39 cellular contexts compared by ENCODE assay signal in the genomic region with DNA sequence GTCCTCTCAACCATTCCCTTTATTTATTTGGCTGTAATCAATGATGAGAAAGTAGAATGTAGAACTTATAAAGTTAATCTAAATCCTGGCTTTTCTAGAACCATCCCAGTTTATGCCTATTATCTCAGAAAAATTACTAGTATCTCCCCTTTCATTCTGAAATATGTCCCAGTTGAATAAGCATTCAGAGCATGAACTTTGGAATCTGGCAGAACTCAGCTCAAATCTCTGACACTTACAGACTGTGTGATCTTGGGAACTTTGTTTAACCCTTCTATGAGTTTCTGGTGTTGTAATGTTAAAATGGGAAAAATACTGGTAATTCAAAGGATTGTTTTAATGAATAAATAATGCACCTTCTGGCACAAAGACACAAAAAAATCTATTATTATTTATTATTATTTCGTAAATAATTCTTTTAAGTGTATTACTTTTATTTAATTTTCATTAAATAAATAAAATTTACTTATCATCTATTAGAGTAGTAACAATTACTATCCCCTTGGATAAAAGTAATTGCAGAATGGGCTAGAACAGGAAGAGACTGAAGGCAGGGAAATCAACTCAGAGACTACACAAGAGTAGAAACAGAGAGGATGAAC. TPM values are rescaled to one million over a fixed set of nuclear protein-coding genes. Genes with fewer than 3 reads are reported as not detected.
"Had no signal": no experiment of that assay in that cellular context is flagged by ENCODE, and none has a peak within 500 bp of the region (broad histone marks: within the 10 kb centered on the region; RNA-seq: fewer than 3 reads in every experiment).

No MANE protein-coding gene starts in this region.

- H3K4me1 ChIP-seq: adrenal gland, body of pancreas, breast epithelium had no signal

- H3K27me3 Mint-ChIP-seq: activated CD4-positive, alpha-beta memory T cell treated with anti-CD3 and anti-CD28 coated beads for 36 hours had no signal

- H3K9me3 ChIP-seq: adrenal gland, body of pancreas, breast epithelium had no signal

- FAIRE-seq: astrocyte, TTC549 had no signal

- H3K36me3 Mint-ChIP-seq: activated CD4-positive, alpha-beta memory T cell treated with anti-CD3 and anti-CD28 coated beads for 36 hours; activated naive CD4-positive, alpha-beta T cell treated with anti-CD3 and anti-CD28 coated beads, Interleukin-2, amount 50 U/mL, for 72 hours; activated naive CD8-positive, alpha-beta T cell treated with anti-CD3 and anti-CD28 coated beads for 36 hours had no signal

- H3K4me3 Mint-ChIP-seq: activated CD4-positive, alpha-beta memory T cell treated with anti-CD3 and anti-CD28 coated beads for 36 hours; activated CD4-positive, alpha-beta T cell treated with anti-CD3 and anti-CD28 coated beads, Interleukin-2, amount 10 ng/mL, durations not matched to agents 24 days and 14 days; activated CD8-positive, alpha-beta T cell treated with anti-CD3 and anti-CD28 coated beads for 36 hours; activated naive CD4-positive, alpha-beta T cell treated with anti-CD3 and anti-CD28 coated beads for 36 hours; activated naive CD8-positive, alpha-beta T cell treated with anti-CD3 and anti-CD28 coated beads for 36 hours; activated T-cell treated with anti-CD3 and anti-CD28 coated beads, Interleukin-2, amount 50 U/mL, for 4 hours; activated T-cell treated with anti-CD3 and anti-CD28 coated beads, Interleukin-2, amount 50 U/mL, for 72 hours; activated T-helper 1 cell treated with anti-CD3 and anti-CD28 coated beads, Interleukin-12 subunit alpha, Interleukin-12 subunit beta, Interleukin-2, Interleukin-4 antibody, amounts not matched to agents 30 ng/mL and 10 ng/mL and 1 ng/mL, durations not matched to agents 14 hours and 24 hours and 36 hours; activated T-helper 17 cell treated with anti-CD3 and anti-CD28 coated beads, Interleukin-2, amount 50 U/mL, for 72 hours; T-helper 1 cell treated with Interleukin-12 subunit alpha and Interleukin-12 subunit beta and Interleukin-4 antibody, amounts not matched to agents 30 μg/mL and 1 μg/mL, for 36 hours; T-helper 2 cell treated with Interferon-gamma antibody and Interleukin-4, amounts not matched to agents 5 μg/mL and 100 μg/mL, for 36 hours had no signal

- H3K9me3 Mint-ChIP-seq: activated CD4-positive, alpha-beta memory T cell treated with anti-CD3 and anti-CD28 coated beads for 36 hours; activated CD4-positive, alpha-beta T cell treated with anti-CD3 and anti-CD28 coated beads, Interleukin-2, amount 10 ng/mL, durations not matched to agents 24 days and 14 days; activated CD8-positive, alpha-beta T cell treated with anti-CD3 and anti-CD28 coated beads for 36 hours; activated naive CD4-positive, alpha-beta T cell treated with anti-CD3 and anti-CD28 coated beads for 36 hours; activated naive CD4-positive, alpha-beta T cell treated with anti-CD3 and anti-CD28 coated beads, Interleukin-2, amount 50 U/mL, for 72 hours; activated naive CD8-positive, alpha-beta T cell treated with anti-CD3 and anti-CD28 coated beads for 36 hours; activated T-cell treated with anti-CD3 and anti-CD28 coated beads, Interleukin-2, amount 50 U/mL, for 4 hours; activated T-cell treated with anti-CD3 and anti-CD28 coated beads, Interleukin-2, amount 50 U/mL, for 72 hours; activated T-helper 1 cell treated with anti-CD3 and anti-CD28 coated beads, Interleukin-12 subunit alpha, Interleukin-12 subunit beta, Interleukin-2, Interleukin-4 antibody, amounts not matched to agents 30 ng/mL and 10 ng/mL and 1 ng/mL, durations not matched to agents 14 hours and 24 hours and 36 hours; activated T-helper 17 cell treated with anti-CD3 and anti-CD28 coated beads, Interleukin-2, amount 50 U/mL, for 72 hours; T-helper 1 cell treated with Interleukin-12 subunit alpha and Interleukin-12 subunit beta and Interleukin-4 antibody, amounts not matched to agents 30 μg/mL and 1 μg/mL, for 36 hours; T-helper 2 cell treated with Interferon-gamma antibody and Interleukin-4, amounts not matched to agents 5 μg/mL and 100 μg/mL, for 36 hours had no signal

- H3K4me3 ChIP-seq: adrenal gland, body of pancreas, breast epithelium had no signal

- H3K36me3 ChIP-seq: adrenal gland, brain microvascular endothelial cell, breast epithelium had no signal

- H3K27ac ChIP-seq: adrenal gland, body of pancreas, brain microvascular endothelial cell, breast epithelium, VCaP had no signal

- H3K4me1 Mint-ChIP-seq: activated CD4-positive, alpha-beta T cell treated with anti-CD3 and anti-CD28 coated beads, Interleukin-2, amount 10 ng/mL, durations not matched to agents 24 days and 14 days; activated naive CD8-positive, alpha-beta T cell treated with anti-CD3 and anti-CD28 coated beads for 36 hours; activated T-helper 17 cell treated with anti-CD3 and anti-CD28 coated beads, Interleukin-2, amount 50 U/mL, for 72 hours had no signal

- H3K27me3 ChIP-seq: adrenal gland, body of pancreas, brain microvascular endothelial cell, breast epithelium had no signal

- DNase-seq: activated CD4-positive, alpha-beta memory T cell treated with anti-CD3 and anti-CD28 coated beads for 36 hours; activated CD4-positive, alpha-beta T cell treated with anti-CD3 and anti-CD28 coated beads for 4 hours; activated CD4-positive, alpha-beta T cell treated with anti-CD3 and anti-CD28 coated beads, Interleukin-2, amount 10 ng/mL, durations not matched to agents 24 days and 14 days; activated CD4-positive, alpha-beta T cell treated with anti-CD3 and anti-CD28 coated beads, Interleukin-2, amount 50 U/mL, for 1 hour; activated CD4-positive, alpha-beta T cell treated with anti-CD3 and anti-CD28 coated beads, Interleukin-2, amount 50 U/mL, for 4 hours; activated CD4-positive, CD25-positive, alpha-beta regulatory T cell; activated CD8-positive, alpha-beta memory T cell treated with anti-CD3 and anti-CD28 coated beads, Interleukin-2, amount 50 U/mL, for 4 hours; activated CD8-positive, alpha-beta T cell treated with anti-CD3 and anti-CD28 coated beads for 36 hours; activated effector memory CD4-positive, alpha-beta T cell treated with anti-CD3 and anti-CD28 coated beads, Interleukin-2, amount 50 U/mL, for 16 hours; activated gamma-delta T cell treated with Interleukin-2 at 50 U/mL for 16 hours; activated naive CD4-positive, alpha-beta T cell; activated naive CD4-positive, alpha-beta T cell treated with anti-CD3 and anti-CD28 coated beads for 36 hours; activated naive CD4-positive, alpha-beta T cell treated with anti-CD3 and anti-CD28 coated beads, Interleukin-2, amount 50 U/mL, for 16 hours; activated naive CD8-positive, alpha-beta T cell treated with anti-CD3 and anti-CD28 coated beads for 36 hours; activated T-cell treated with anti-CD3 and anti-CD28 coated beads for 4 hours; activated T-cell treated with anti-CD3 and anti-CD28 coated beads, Interleukin-2, amount 50 U/mL, for 1 hour; activated T-cell treated with anti-CD3 and anti-CD28 coated beads, Interleukin-2, amount 50 U/mL, for 4 hours; activated T-cell treated with anti-CD3 and anti-CD28 coated beads, Interleukin-2, amount 50 U/mL, for 72 hours; adrenal gland; amniotic stem cell; aorta; body of pancreas; brain microvascular endothelial cell; central memory CD4-positive, alpha-beta T cell; T-helper 1 cell; T-helper 2 cell; T-helper 9 cell had no signal

- H3K27ac Mint-ChIP-seq: activated CD4-positive, alpha-beta memory T cell treated with anti-CD3 and anti-CD28 coated beads for 36 hours; activated CD4-positive, alpha-beta T cell treated with anti-CD3 and anti-CD28 coated beads, Interleukin-2, amount 10 ng/mL, durations not matched to agents 24 days and 14 days; activated CD8-positive, alpha-beta T cell treated with anti-CD3 and anti-CD28 coated beads for 36 hours; activated naive CD4-positive, alpha-beta T cell treated with anti-CD3 and anti-CD28 coated beads for 36 hours; activated naive CD4-positive, alpha-beta T cell treated with anti-CD3 and anti-CD28 coated beads, Interleukin-2, amount 50 U/mL, for 72 hours; activated naive CD8-positive, alpha-beta T cell treated with anti-CD3 and anti-CD28 coated beads for 36 hours; activated T-cell treated with anti-CD3 and anti-CD28 coated beads, Interleukin-2, amount 50 U/mL, for 72 hours; activated T-helper 1 cell treated with anti-CD3 and anti-CD28 coated beads, Interleukin-12 subunit alpha, Interleukin-12 subunit beta, Interleukin-2, Interleukin-4 antibody, amounts not matched to agents 30 ng/mL and 10 ng/mL and 1 ng/mL, durations not matched to agents 14 hours and 24 hours and 36 hours; activated T-helper 17 cell treated with anti-CD3 and anti-CD28 coated beads, Interleukin-2, amount 50 U/mL, for 72 hours; T-helper 1 cell treated with Interleukin-12 subunit alpha and Interleukin-12 subunit beta and Interleukin-4 antibody, amounts not matched to agents 30 μg/mL and 1 μg/mL, for 36 hours; T-helper 2 cell treated with Interferon-gamma antibody and Interleukin-4, amounts not matched to agents 5 μg/mL and 100 μg/mL, for 36 hours had no signal

- ATAC-seq: activated CD4-positive, CD25-positive, alpha-beta regulatory T cell treated with anti-CD3 and anti-CD28 coated beads, Interleukin-2, amount 50 U/mL, for 24 hours; activated CD8-positive, alpha-beta T cell treated with anti-CD3 and anti-CD28 coated beads for 36 hours; activated naive CD4-positive, alpha-beta T cell treated with anti-CD3 and anti-CD28 coated beads, Interleukin-2, amount 50 U/mL, for 72 hours; activated T-cell treated with anti-CD3 and anti-CD28 coated beads, Interleukin-2, amount 50 U/mL, for 4 hours; activated T-cell treated with anti-CD3 and anti-CD28 coated beads, Interleukin-2, amount 50 U/mL, for 72 hours; activated T-helper 17 cell treated with anti-CD3 and anti-CD28 coated beads, Interleukin-2, amount 50 U/mL, for 72 hours; body of pancreas had no signal

RNA-seq across cellular contexts. Expression of a gene that starts 23.1 kb away (rescaled TPM):
- total RNA-seq: activated CD4-positive, alpha-beta memory T cell treated with anti-CD3 and anti-CD28 coated beads for 36 hours; activated CD4-positive, alpha-beta T cell treated with anti-CD3 and anti-CD28 coated beads, Interleukin-2, amount 10 ng/mL, durations not matched to agents 24 days and 14 days; activated CD8-positive, alpha-beta memory T cell treated with anti-CD3 and anti-CD28 coated beads for 36 hours; activated CD8-positive, alpha-beta T cell treated with anti-CD3 and anti-CD28 coated beads for 36 hours; activated naive CD4-positive, alpha-beta T cell treated with anti-CD3 and anti-CD28 coated beads for 36 hours; activated naive CD4-positive, alpha-beta T cell treated with anti-CD3 and anti-CD28 coated beads, Interleukin-2, amount 50 U/mL, for 72 hours; activated naive CD8-positive, alpha-beta T cell treated with anti-CD3 and anti-CD28 coated beads for 36 hours; activated T-cell treated with anti-CD3 and anti-CD28 coated beads, Interleukin-2, amount 50 U/mL, for 4 hours; activated T-cell treated with anti-CD3 and anti-CD28 coated beads, Interleukin-2, amount 50 U/mL, for 72 hours; activated T-helper 1 cell treated with anti-CD3 and anti-CD28 coated beads, Interleukin-12 subunit alpha, Interleukin-12 subunit beta, Interleukin-2, Interleukin-4 antibody, amounts not matched to agents 30 ng/mL and 10 ng/mL and 1 ng/mL, durations not matched to agents 14 hours and 24 hours and 36 hours; activated T-helper 17 cell treated with anti-CD3 and anti-CD28 coated beads, Interleukin-2, amount 50 U/mL, for 72 hours; adrenal gland; aorta; astrocyte; body of pancreas; breast epithelium; cardiac septum had no signal
- polyA plus RNA-seq: adrenal gland, aorta had no signal

RNA-seq across cellular contexts. Expression of a gene that starts 49.4 kb away (rescaled TPM):
- total RNA-seq: activated CD4-positive, alpha-beta memory T cell treated with anti-CD3 and anti-CD28 coated beads for 36 hours; activated CD4-positive, alpha-beta T cell treated with anti-CD3 and anti-CD28 coated beads, Interleukin-2, amount 10 ng/mL, durations not matched to agents 24 days and 14 days; activated CD8-positive, alpha-beta memory T cell treated with anti-CD3 and anti-CD28 coated beads for 36 hours; activated CD8-positive, alpha-beta T cell treated with anti-CD3 and anti-CD28 coated beads for 36 hours; activated naive CD4-positive, alpha-beta T cell treated with anti-CD3 and anti-CD28 coated beads for 36 hours; activated naive CD4-positive, alpha-beta T cell treated with anti-CD3 and anti-CD28 coated beads, Interleukin-2, amount 50 U/mL, for 72 hours; activated naive CD8-positive, alpha-beta T cell treated with anti-CD3 and anti-CD28 coated beads for 36 hours; activated T-cell treated with anti-CD3 and anti-CD28 coated beads, Interleukin-2, amount 50 U/mL, for 4 hours; activated T-cell treated with anti-CD3 and anti-CD28 coated beads, Interleukin-2, amount 50 U/mL, for 72 hours; activated T-helper 1 cell treated with anti-CD3 and anti-CD28 coated beads, Interleukin-12 subunit alpha, Interleukin-12 subunit beta, Interleukin-2, Interleukin-4 antibody, amounts not matched to agents 30 ng/mL and 10 ng/mL and 1 ng/mL, durations not matched to agents 14 hours and 24 hours and 36 hours; activated T-helper 17 cell treated with anti-CD3 and anti-CD28 coated beads, Interleukin-2, amount 50 U/mL, for 72 hours; adrenal gland; aorta; astrocyte; body of pancreas; breast epithelium; cardiac septum had no signal
- polyA plus RNA-seq: adrenal gland, aorta had no signal
